In genomic region chr1:177525176-177525575, GRCh38 we compare ENCODE assay signal across 17 cellular contexts.
A peak's percentile ranks its signal among the peaks of the same experiment; 100 is the strongest.
DNase-seq lines count a peak whose midpoint lies in the region; ATAC-seq and TF ChIP-seq lines count a peak whose summit lies in the region.
"Had no signal": no experiment of that assay in that cellular context is flagged by ENCODE, and none has a peak within 500 bp of the region (broad histone marks: within the 10 kb centered on the region; RNA-seq: fewer than 3 reads in every experiment).

No MANE protein-coding gene starts in this region.

- peaks cover 0 to 46% (median 7%) of the 10 kb centered on the region in 9 donors for H3K27me3 ChIP-seq in heart left ventricle
- H3K27me3 ChIP-seq: BE2C had no signal

- no peak for TF ChIP-seq CTCF in heart left ventricle (IDR thresholded peaks at IDR 0.05)

- intact Hi-C loops in heart left ventricle (cut with DNase I) = loop anchor here in 1 of 10 donors (5.0 kb wide), 1 partner anchor 833 kb away; no protein-coding TSS in a partner anchor
- intact Hi-C loops in left ventricle myocardium superior (cut with micrococcal nuclease) = no loop called here

- H3K4me1 ChIP-seq in heart left ventricle = peaks cover 0 to 8% (median 0%) of the 10 kb centered on the region in 12 donors
- H3K4me1 ChIP-seq: BE2C had no signal

- no peak overlapping the region for H3K27ac ChIP-seq in heart left ventricle

- H3K4me3 ChIP-seq in heart left ventricle = no peak overlapping the region

- no peak for TF ChIP-seq POLR2A in heart left ventricle (IDR thresholded peaks at IDR 0.05)

- DNase-seq in DMS79 (lab: John Stamatoyannopoulos, UW) = peak; percentile 61
- DNase-seq in DMS79 treated with DMSO at 0.1 percent for 48 hours (lab: John Stamatoyannopoulos, UW) = peak; percentile 72
- peak in 4 of 5 donors; percentile 31 to 53 (median 42) for DNase-seq in heart left ventricle
- no peak for DNase-seq in left ventricle myocardium superior
- no peak for DNase-seq in NCI-H2227 (lab: John Stamatoyannopoulos, UW; ENCODE audit: unreplicated experiment)
- no peak for DNase-seq in cerebellar cortex (ENCODE audit: low spot score)
- DNase-seq: ACHN; BE2C; C1 segment of cervical spinal cord; CD4-positive, CD25-positive, alpha-beta regulatory T cell; CD8-positive, alpha-beta memory T cell; COR-L47; DMS 273 treated with DMSO at 0.1 percent for 48 hours; DMS53; GDM1; H9 had no signal

- no peaks in the 10 kb centered on the region for H3K36me3 ChIP-seq in heart left ventricle
- H3K36me3 ChIP-seq: BE2C had no signal

- ATAC-seq in heart left ventricle = peak; percentile 95 to 99 (median 98)
- peak; percentile 99 for ATAC-seq in left ventricle myocardium superior
- ATAC-seq in HG03571 (IDR thresholded peaks at IDR 0.05; ENCODE audit: unreplicated experiment) = no peak

- peaks cover 0 to 1% (median 0%) of the 10 kb centered on the region in 12 donors for H3K9me3 ChIP-seq in heart left ventricle
- H3K9me3 ChIP-seq: BE2C had no signal

- WGBS in heart left ventricle, 4 donors = 16 to 24% (median 18%) methylated on average over 2 of the region's 2 CpGs

Comparison
In these comparisons a context has a peak if more than half of its experiments do, and no peak if none do; other contexts are left out.
1. DNase-seq: peak in DMS79 (single experiment), DMS79 treated with DMSO at 0.1 percent for 48 hours (single experiment) and heart left ventricle (4 of 5); none in left ventricle myocardium superior (single experiment), NCI-H2227 (single experiment) and cerebellar cortex (single experiment).